1 cellular context compared by ENCODE assay signal in the genomic region with DNA sequence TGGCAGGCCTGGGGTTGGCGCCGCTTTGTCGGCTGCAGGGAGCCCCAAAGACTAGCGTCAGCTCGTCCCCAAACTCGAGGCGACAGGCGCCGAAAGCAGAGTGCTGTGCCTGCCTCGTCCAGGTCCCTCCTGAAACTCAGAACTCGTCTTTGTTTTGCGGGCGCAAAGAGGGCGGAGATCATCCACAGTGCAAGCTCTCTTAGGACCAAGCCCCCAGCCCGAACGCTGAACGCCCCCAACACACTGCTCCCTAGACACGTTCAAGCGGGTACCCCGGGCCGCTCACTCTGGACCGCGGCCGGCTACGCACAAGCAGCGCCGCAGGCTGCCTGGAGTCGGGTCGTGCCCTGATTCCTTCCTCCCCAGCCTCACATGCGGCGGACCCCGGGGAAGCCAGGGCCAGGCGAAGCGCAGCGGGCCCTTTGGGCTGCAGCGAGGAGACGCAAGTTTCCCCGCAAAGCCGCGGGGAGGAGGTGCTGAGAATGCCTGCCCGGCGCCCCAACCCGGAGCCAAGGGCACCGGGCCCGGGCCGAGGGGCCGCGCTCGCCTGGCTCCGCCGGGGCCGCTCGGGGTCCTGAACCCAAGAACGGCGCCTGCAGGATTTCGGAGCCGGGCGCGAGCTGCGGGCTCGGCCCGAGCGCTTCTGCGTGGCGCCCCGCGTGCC.
A peak's percentile ranks its signal among the peaks of the same experiment; 100 is the strongest.
TF ChIP-seq lines count a peak whose summit lies in the region.

No MANE protein-coding gene starts in this region.

TF ChIP-seq in HepG2, 621 proteins besides CTCF, POLR2A, EP300 and RAD21 (continued from another document):
- TF ChIP-seq, protein P1, sequence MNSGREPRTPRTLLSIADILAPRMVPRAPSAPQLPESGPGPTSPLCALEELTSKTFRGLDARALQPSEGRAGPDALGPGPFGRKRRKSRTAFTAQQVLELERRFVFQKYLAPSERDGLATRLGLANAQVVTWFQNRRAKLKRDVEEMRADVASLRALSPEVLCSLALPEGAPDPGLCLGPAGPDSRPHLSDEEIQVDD (CRISPR knock-in tag; IDR thresholded peaks at IDR 0.05; ENCODE audit: borderline replicate concordance) = no peak
- no peak for TF ChIP-seq GABPA (IDR thresholded peaks at IDR 0.05; ENCODE audit: low read depth, low read length)
- no peak for TF ChIP-seq GABPA (CRISPR knock-in tag; IDR thresholded peaks at IDR 0.05; ENCODE audit: low read depth)
- no peak for TF ChIP-seq MLLT10 (CRISPR knock-in tag; IDR thresholded peaks at IDR 0.05)
- no peak for TF ChIP-seq ZNF350 (CRISPR knock-in tag; IDR thresholded peaks at IDR 0.05; ENCODE audit: borderline replicate concordance, low read depth)
- no peak for TF ChIP-seq ZNF652 (CRISPR knock-in tag; IDR thresholded peaks at IDR 0.05; ENCODE audit: borderline replicate concordance, low read depth)
- TF ChIP-seq ZBTB1 (CRISPR knock-in tag; IDR thresholded peaks at IDR 0.05; ENCODE audit: borderline replicate concordance) = no peak
- no peak for TF ChIP-seq KDM2A (CRISPR knock-in tag; IDR thresholded peaks at IDR 0.05; ENCODE audit: borderline replicate concordance, low read depth)
- no peak for TF ChIP-seq GZF1 (CRISPR knock-in tag; IDR thresholded peaks at IDR 0.05)
- peak; percentile 49; the same call in 1 of the 2 replicates for TF ChIP-seq ZNF891 (CRISPR knock-in tag; IDR thresholded peaks at IDR 0.05)
- no peak for TF ChIP-seq ZFP37 (CRISPR knock-in tag; IDR thresholded peaks at IDR 0.05; ENCODE audit: borderline replicate concordance)
- TF ChIP-seq HOXA7 (CRISPR knock-in tag; IDR thresholded peaks at IDR 0.05) = no peak
- TF ChIP-seq EZH2 (conservative IDR thresholded peaks at IDR 0.05; ENCODE audit: low read depth, low read length) = peak; percentile 73; the same call in 1 of the 2 replicates
- TF ChIP-seq, protein P2, sequence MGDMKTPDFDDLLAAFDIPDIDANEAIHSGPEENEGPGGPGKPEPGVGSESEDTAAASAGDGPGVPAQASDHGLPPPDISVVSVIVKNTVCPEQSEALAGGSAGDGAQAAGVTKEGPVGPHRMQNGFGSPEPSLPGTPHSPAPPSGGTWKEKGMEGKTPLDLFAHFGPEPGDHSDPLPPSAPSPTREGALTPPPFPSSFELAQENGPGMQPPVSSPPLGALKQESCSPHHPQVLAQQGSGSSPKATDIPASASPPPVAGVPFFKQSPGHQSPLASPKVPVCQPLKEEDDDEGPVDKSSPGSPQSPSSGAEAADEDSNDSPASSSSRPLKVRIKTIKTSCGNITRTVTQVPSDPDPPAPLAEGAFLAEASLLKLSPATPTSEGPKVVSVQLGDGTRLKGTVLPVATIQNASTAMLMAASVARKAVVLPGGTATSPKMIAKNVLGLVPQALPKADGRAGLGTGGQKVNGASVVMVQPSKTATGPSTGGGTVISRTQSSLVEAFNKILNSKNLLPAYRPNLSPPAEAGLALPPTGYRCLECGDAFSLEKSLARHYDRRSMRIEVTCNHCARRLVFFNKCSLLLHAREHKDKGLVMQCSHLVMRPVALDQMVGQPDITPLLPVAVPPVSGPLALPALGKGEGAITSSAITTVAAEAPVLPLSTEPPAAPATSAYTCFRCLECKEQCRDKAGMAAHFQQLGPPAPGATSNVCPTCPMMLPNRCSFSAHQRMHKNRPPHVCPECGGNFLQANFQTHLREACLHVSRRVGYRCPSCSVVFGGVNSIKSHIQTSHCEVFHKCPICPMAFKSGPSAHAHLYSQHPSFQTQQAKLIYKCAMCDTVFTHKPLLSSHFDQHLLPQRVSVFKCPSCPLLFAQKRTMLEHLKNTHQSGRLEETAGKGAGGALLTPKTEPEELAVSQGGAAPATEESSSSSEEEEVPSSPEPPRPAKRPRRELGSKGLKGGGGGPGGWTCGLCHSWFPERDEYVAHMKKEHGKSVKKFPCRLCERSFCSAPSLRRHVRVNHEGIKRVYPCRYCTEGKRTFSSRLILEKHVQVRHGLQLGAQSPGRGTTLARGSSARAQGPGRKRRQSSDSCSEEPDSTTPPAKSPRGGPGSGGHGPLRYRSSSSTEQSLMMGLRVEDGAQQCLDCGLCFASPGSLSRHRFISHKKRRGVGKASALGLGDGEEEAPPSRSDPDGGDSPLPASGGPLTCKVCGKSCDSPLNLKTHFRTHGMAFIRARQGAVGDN (CRISPR knock-in tag; IDR thresholded peaks at IDR 0.05) = peak; percentile 7; the same call in 1 of the 2 replicates
